Comparison of ENCODE assay signal across 1 cellular context in genomic region chr20:59016795-59017492, GRCh38.
TF ChIP-seq lines count a peak whose summit lies in the region.

No MANE protein-coding gene starts in this region.

TF ChIP-seq in HCT116, 20 proteins besides CTCF, POLR2A, EP300 and RAD21:
- TF ChIP-seq POLR2AphosphoS5 (IDR thresholded peaks at IDR 0.05; ENCODE audit: low read depth, low read length): no peak
- no peak for TF ChIP-seq ATF3 (IDR thresholded peaks at IDR 0.05)
- TF ChIP-seq EGR1 (IDR thresholded peaks at IDR 0.05; ENCODE audit: low read depth): no peak
- TF ChIP-seq EZH2phosphoT487 (IDR thresholded peaks at IDR 0.05; ENCODE audit: borderline replicate concordance): no peak
- TF ChIP-seq CBX3 (IDR thresholded peaks at IDR 0.05; ENCODE audit: low read depth): no peak
- no peak for TF ChIP-seq MAX (IDR thresholded peaks at IDR 0.05)
- TF ChIP-seq ZFX (IDR thresholded peaks at IDR 0.05): no peak
- TF ChIP-seq SIN3A (IDR thresholded peaks at IDR 0.05; ENCODE audit: low read depth): no peak
- TF ChIP-seq SP1 (IDR thresholded peaks at IDR 0.05; ENCODE audit: low read depth): no peak
- TF ChIP-seq TCF7L2 (IDR thresholded peaks at IDR 0.05; ENCODE audit: borderline replicate concordance, extremely low read depth, insufficient read depth, insufficient read length): no peak
- TF ChIP-seq CEBPB (IDR thresholded peaks at IDR 0.05; ENCODE audit: low read depth): no peak
- TF ChIP-seq ZBTB33 (IDR thresholded peaks at IDR 0.05; ENCODE audit: extremely low read depth, insufficient replicate concordance, low read length): no peak
- TF ChIP-seq YY1 (IDR thresholded peaks at IDR 0.05; ENCODE audit: extremely low read depth, insufficient replicate concordance, low read depth, low read length): no peak
